In genomic region chr12:119115296-119115905, GRCh38 we compare ENCODE assay signal across 9 cellular contexts.
A peak's percentile ranks its signal among the peaks of the same experiment; 100 is the strongest.
DNase-seq lines count a peak whose midpoint lies in the region; ATAC-seq and TF ChIP-seq lines count a peak whose summit lies in the region.
"Had no signal": no experiment of that assay in that cellular context is flagged by ENCODE, and none has a peak within 500 bp of the region (broad histone marks: within the 10 kb centered on the region; RNA-seq: fewer than 3 reads in every experiment).

No MANE protein-coding gene starts in this region.

- no peak for ATAC-seq in stimulated activated memory B cell treated with anti-CD40 and anti-IgM and Interleukin-4, amounts not matched to agents 10 μg/mL and 1 μg/mL and 100 μg/mL, for 72 hours
- no peak for ATAC-seq in activated CD4-positive, CD25-positive, alpha-beta regulatory T cell treated with anti-CD3 and anti-CD28 coated beads, Interleukin-2, amount 50 U/mL, for 24 hours

- no peaks in the 10 kb centered on the region for H3K4me1 Mint-ChIP-seq in stimulated activated memory B cell treated with anti-CD40 and anti-IgM and Interleukin-4, amounts not matched to agents 10 μg/mL and 1 μg/mL and 100 μg/mL, for 72 hours
- H3K4me1 Mint-ChIP-seq: stimulated activated naive B cell treated with anti-CD40 and anti-IgM and Interleukin-4, amounts not matched to agents 10 μg/mL and 1 μg/mL and 100 μg/mL, for 72 hours had no signal

- H3K9me3 Mint-ChIP-seq in stimulated activated memory B cell treated with anti-CD40 and anti-IgM and Interleukin-4, amounts not matched to agents 10 μg/mL and 1 μg/mL and 100 μg/mL, for 72 hours, result peaks cover 4% of the 10 kb centered on the region

- TF ChIP-seq CTCF in SU-DHL-6 (IDR thresholded peaks at IDR 0.05; ENCODE audit: insufficient read depth, low read length, poor library complexity, severe bottlenecking), result peak; percentile 59
- TF ChIP-seq CTCF in fibroblast of mammary gland (conservative IDR thresholded peaks at IDR 0.05; ENCODE audit: control insufficient read depth, insufficient read depth, low read depth, low read length), result peak; percentile 85
- peak; percentile 68 for TF ChIP-seq CTCF in neutrophil (IDR thresholded peaks at IDR 0.05)

- no peaks in the 10 kb centered on the region for H3K9me2 ChIP-seq in SU-DHL-6 (replicated peaks; ENCODE audit: insufficient read depth, low read length)

- no peaks in the 10 kb centered on the region for H3K36me3 ChIP-seq in SU-DHL-6 (ENCODE audit: low read length)
- H3K36me3 ChIP-seq in neutrophil, result no peaks in the 10 kb centered on the region

- no peaks in the 10 kb centered on the region for H3K79me2 ChIP-seq in SU-DHL-6 (ENCODE audit: insufficient read depth, low read length)

- DNase-seq in stimulated activated CD4-positive, alpha-beta T cell treated with anti-CD3 and anti-CD28 coated beads, Interleukin-2, amount 100 ng/mL, for 48 hours, result peak; percentile 8 to 26
- no peak for DNase-seq in stimulated activated CD4-positive, alpha-beta T cell treated with anti-CD3 and anti-CD28 coated beads, Interleukin-12 subunit alpha, Interleukin-12 subunit beta, amount 100 ng/mL, for 4 hours
- DNase-seq in LoVo (ENCODE audit: low spot score), result peak; percentile 47
- peak; percentile 44 for DNase-seq in fibroblast of mammary gland (ENCODE audit: low read depth)
- DNase-seq: stimulated activated naive B cell treated with anti-CD40 and anti-IgM and Interleukin-4, amounts not matched to agents 10 μg/mL and 1 μg/mL and 100 μg/mL, for 72 hours had no signal

- no peak overlapping the region for H3K4me2 ChIP-seq in SU-DHL-6 (ENCODE audit: low read depth, low read length, poor library complexity, severe bottlenecking)

- H3K27ac ChIP-seq in SU-DHL-6 (ENCODE audit: low read depth, low read length), result no peak overlapping the region
- no peak overlapping the region for H3K27ac ChIP-seq in neutrophil

- no peaks in the 10 kb centered on the region for H3F3A ChIP-seq in SU-DHL-6 (ENCODE audit: insufficient read depth)

- no peaks in the 10 kb centered on the region for H3K27me3 Mint-ChIP-seq in stimulated activated memory B cell treated with anti-CD40 and anti-IgM and Interleukin-4, amounts not matched to agents 10 μg/mL and 1 μg/mL and 100 μg/mL, for 72 hours

- H3K9me3 ChIP-seq in SU-DHL-6 (ENCODE audit: insufficient read depth, low read length), result no peaks in the 10 kb centered on the region
- no peaks in the 10 kb centered on the region for H3K9me3 ChIP-seq in neutrophil

- no peaks in the 10 kb centered on the region for H4K20me1 ChIP-seq in SU-DHL-6 (ENCODE audit: low read depth, low read length)

- no peaks in the 10 kb centered on the region for H3K4me1 ChIP-seq in neutrophil (ENCODE audit: control insufficient read depth in 1 of 2, insufficient read depth in 1 of 2, low read depth in 1 of 2, low read length in 1 of 2)

- H3K4me3 ChIP-seq in SU-DHL-6 (ENCODE audit: insufficient read depth, low read length, poor library complexity, severe bottlenecking), result no peak overlapping the region
- H3K4me3 ChIP-seq in fibroblast of mammary gland (ENCODE audit: control insufficient read depth, low read depth, low read length), result no peak overlapping the region
- H3K4me3 ChIP-seq in neutrophil (ENCODE audit: low read depth in 1 of 2, low read length in 1 of 2), result no peak overlapping the region

- H2AFZ ChIP-seq in SU-DHL-6 (ENCODE audit: low read depth, low read length, severe bottlenecking), result no peak overlapping the region

- no peak overlapping the region for H3K27ac Mint-ChIP-seq in stimulated activated memory B cell treated with anti-CD40 and anti-IgM and Interleukin-4, amounts not matched to agents 10 μg/mL and 1 μg/mL and 100 μg/mL, for 72 hours
- H3K27ac Mint-ChIP-seq: stimulated activated naive B cell treated with anti-CD40 and anti-IgM and Interleukin-4, amounts not matched to agents 10 μg/mL and 1 μg/mL and 100 μg/mL, for 72 hours had no signal

- H3K36me3 Mint-ChIP-seq in stimulated activated memory B cell treated with anti-CD40 and anti-IgM and Interleukin-4, amounts not matched to agents 10 μg/mL and 1 μg/mL and 100 μg/mL, for 72 hours, result no peaks in the 10 kb centered on the region
- H3K36me3 Mint-ChIP-seq: stimulated activated naive B cell treated with anti-CD40 and anti-IgM and Interleukin-4, amounts not matched to agents 10 μg/mL and 1 μg/mL and 100 μg/mL, for 72 hours had no signal

- no peaks in the 10 kb centered on the region for H3K27me3 ChIP-seq in SU-DHL-6 (ENCODE audit: low read length)
- H3K27me3 ChIP-seq in neutrophil, result no peaks in the 10 kb centered on the region

- no peak overlapping the region for H3K4me3 Mint-ChIP-seq in stimulated activated memory B cell treated with anti-CD40 and anti-IgM and Interleukin-4, amounts not matched to agents 10 μg/mL and 1 μg/mL and 100 μg/mL, for 72 hours
- H3K4me3 Mint-ChIP-seq: stimulated activated naive B cell treated with anti-CD40 and anti-IgM and Interleukin-4, amounts not matched to agents 10 μg/mL and 1 μg/mL and 100 μg/mL, for 72 hours had no signal

- H3K9ac ChIP-seq in SU-DHL-6 (ENCODE audit: low read length), result no peak overlapping the region
